ENCODE assay signal across 17 cellular contexts in the genomic region with DNA sequence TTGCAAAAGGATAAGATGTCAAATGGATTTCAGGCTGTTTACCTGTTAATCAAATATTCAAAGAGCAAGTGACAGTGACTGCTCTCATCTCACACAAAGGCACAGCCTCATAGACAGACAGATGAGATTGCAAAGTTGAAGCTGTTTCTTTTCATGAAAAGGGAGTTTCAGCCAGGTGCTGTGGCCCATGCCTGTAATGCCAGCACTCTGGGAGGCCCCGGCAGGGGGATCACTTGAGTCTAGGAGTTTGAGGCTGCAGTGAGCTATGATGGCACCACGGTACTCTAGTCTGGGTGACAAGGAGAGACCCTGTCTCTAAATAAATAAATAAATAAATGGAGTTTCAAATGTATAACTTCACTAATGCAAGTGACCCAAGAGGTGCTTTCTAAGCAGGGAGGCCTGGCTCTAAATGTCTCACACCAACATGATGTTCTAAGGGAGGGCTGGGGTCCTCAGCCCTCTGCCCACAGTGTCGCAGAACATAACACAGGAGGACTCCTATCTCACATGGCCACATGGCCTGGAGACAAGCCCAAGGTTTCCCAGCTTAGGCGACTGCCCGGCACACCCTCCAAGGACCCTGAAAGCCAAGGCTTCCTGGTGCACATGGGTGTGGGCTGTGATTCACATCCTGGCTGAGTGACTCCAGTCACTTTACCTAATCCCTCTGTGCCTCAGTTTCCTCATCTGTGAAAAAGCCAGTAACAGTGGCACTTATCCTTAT. TPM values are rescaled to one million over a fixed set of nuclear protein-coding genes. Genes with fewer than 3 reads are reported as not detected.
"Had no signal": no experiment of that assay in that cellular context is flagged by ENCODE, and none has a peak within 500 bp of the region (broad histone marks: within the 10 kb centered on the region; RNA-seq: fewer than 3 reads in every experiment).

No MANE protein-coding gene starts in this region.

- FAIRE-seq: endothelial cell of umbilical vein, TTC549 had no signal

- H3K27ac ChIP-seq: lower lobe of right lung, prostate gland, right atrium auricular region, transverse colon, vagina had no signal

- DNase-seq: activated CD4-positive, alpha-beta T cell treated with anti-CD3 and anti-CD28 coated beads for 36 hours; activated CD4-positive, alpha-beta T cell treated with anti-CD3 and anti-CD28 coated beads, Interleukin-2, amount 50 U/mL, for 48 hours; activated naive CD8-positive, alpha-beta T cell treated with anti-CD3 and anti-CD28 coated beads for 36 hours; anterior cingulate cortex; effector CD8-positive, alpha-beta T cell; left colon; lower lobe of right lung; natural killer cell; stimulated activated CD4-positive, alpha-beta T cell treated with anti-CD3 and anti-CD28 coated beads, Interleukin-2, amount 100 ng/mL, for 24 hours; stimulated activated naive CD4-positive, alpha-beta T cell treated with Interleukin-2 at 50 U/mL for 16 hours; transverse colon had no signal

- H3K27me3 ChIP-seq: right atrium auricular region, vagina had no signal

- H3K9me3 ChIP-seq: lower lobe of right lung, prostate gland, right atrium auricular region, transverse colon, vagina had no signal

- ATAC-seq: activated CD4-positive, alpha-beta T cell treated with anti-CD3 and anti-CD28 coated beads for 36 hours; left colon; lower lobe of right lung; natural killer cell had no signal

- H3K4me3 ChIP-seq: lower lobe of right lung, prostate gland, right atrium auricular region, transverse colon, vagina had no signal

- H3K36me3 ChIP-seq: lower lobe of right lung, prostate gland, right atrium auricular region, transverse colon, vagina had no signal

- H3K4me1 ChIP-seq: lower lobe of right lung had no signal

RNA-seq across cellular contexts. Expression of a gene that starts 26.8 kb away (rescaled TPM):
- total RNA-seq: activated naive CD8-positive, alpha-beta T cell treated with anti-CD3 and anti-CD28 coated beads for 36 hours; fibroblast of villous mesenchyme; lower lobe of right lung; natural killer cell had no signal
